ENCODE assay signal across 1 cellular context in genomic region chr3:153285194-153285641, GRCh38.
TF ChIP-seq lines count a peak whose summit lies in the region.

No MANE protein-coding gene starts in this region.

TF ChIP-seq in SK-N-SH treated with all-trans-retinoic acid at 6 μM for 48 hours, 23 proteins besides CTCF, POLR2A, EP300 and RAD21 (continued from another document):
- TF ChIP-seq POU6F1 (CRISPR knock-in tag; IDR thresholded peaks at IDR 0.05; ENCODE audit: borderline replicate concordance, low read depth) = no peak
